Comparison of ENCODE assay signal across 34 cellular contexts in the genomic region with DNA sequence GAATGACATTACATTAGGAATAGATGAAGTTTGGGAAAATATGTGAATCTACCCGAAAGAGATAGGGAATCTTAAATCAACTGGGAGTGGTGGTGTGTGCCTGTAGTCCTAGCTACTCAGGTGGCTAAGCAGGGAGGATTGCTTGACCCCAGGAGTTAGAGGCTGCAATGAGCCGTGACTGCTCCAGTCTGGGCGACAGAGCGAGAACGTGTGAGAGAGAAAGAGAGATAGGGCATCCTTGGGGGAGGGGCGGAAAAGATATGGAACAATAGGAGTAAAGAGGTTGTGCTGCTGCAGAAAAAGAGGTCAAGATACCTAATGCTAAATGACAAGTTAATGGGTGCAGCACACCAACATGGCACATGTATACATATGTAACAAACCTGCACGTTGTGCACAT.
"Had no signal": no experiment of that assay in that cellular context is flagged by ENCODE, and none has a peak within 500 bp of the region (broad histone marks: within the 10 kb centered on the region; RNA-seq: fewer than 3 reads in every experiment).

No MANE protein-coding gene starts in this region.

- H3K36me3 Mint-ChIP-seq: activated naive CD8-positive, alpha-beta T cell treated with anti-CD3 and anti-CD28 coated beads for 36 hours; neural progenitor cell; stimulated activated effector memory CD8-positive, alpha-beta T cell treated with anti-CD3 and anti-CD28 coated beads, Interleukin-12 subunit alpha, Interleukin-12 subunit beta, amount 100 ng/mL, for 72 hours; T-cell had no signal

- H3K79me2 ChIP-seq: hepatocyte had no signal

- H3K4me1 Mint-ChIP-seq: activated naive CD8-positive, alpha-beta T cell treated with anti-CD3 and anti-CD28 coated beads for 36 hours; naive thymus-derived CD4-positive, alpha-beta T cell; stimulated activated effector memory CD8-positive, alpha-beta T cell treated with anti-CD3 and anti-CD28 coated beads, Interleukin-12 subunit alpha, Interleukin-12 subunit beta, amount 100 ng/mL, for 72 hours; T-cell had no signal

- H3K4me1 ChIP-seq: adrenal gland, body of pancreas, gastroesophageal sphincter, neural progenitor cell, right lobe of liver, stomach, thyroid gland, upper lobe of left lung, vagina had no signal

- H3K9me3 Mint-ChIP-seq: activated T-helper 1 cell treated with anti-CD3 and anti-CD28 coated beads, Interleukin-12 subunit alpha, Interleukin-12 subunit beta, Interleukin-2, Interleukin-4 antibody, amounts not matched to agents 30 ng/mL and 10 ng/mL and 1 ng/mL, durations not matched to agents 14 hours and 24 hours and 36 hours; stimulated activated effector memory CD8-positive, alpha-beta T cell treated with anti-CD3 and anti-CD28 coated beads, Interleukin-12 subunit alpha, Interleukin-12 subunit beta, amount 100 ng/mL, for 72 hours had no signal

- H3K36me3 ChIP-seq: adrenal gland, cardiac muscle cell, gastroesophageal sphincter, neural progenitor cell, right lobe of liver, stomach, thyroid gland, upper lobe of left lung, vagina had no signal

- DNase-seq: activated CD4-positive, alpha-beta T cell treated with anti-CD3 and anti-CD28 coated beads for 4 hours; activated CD4-positive, alpha-beta T cell treated with anti-CD3 and anti-CD28 coated beads, Interleukin-2, amount 50 U/mL, for 4 hours; activated CD8-positive, alpha-beta memory T cell treated with anti-CD3 and anti-CD28 coated beads for 24 hours; activated effector memory CD4-positive, alpha-beta T cell treated with anti-CD3 and anti-CD28 coated beads, Interleukin-2, amount 50 U/mL, for 16 hours; activated naive CD4-positive, alpha-beta T cell treated with anti-CD3 and anti-CD28 coated beads for 36 hours; activated naive CD8-positive, alpha-beta T cell treated with anti-CD3 and anti-CD28 coated beads for 36 hours; activated T-cell treated with anti-CD3 and anti-CD28 coated beads, Interleukin-2, amount 50 U/mL, for 1 hour; adrenal gland; aorta; body of pancreas; cerebellar nuclear complex; effector memory CD8-positive, alpha-beta T cell; left cardiac atrium; mammary epithelial cell; midbrain; naive thymus-derived CD4-positive, alpha-beta T cell; occipital lobe; posterior cingulate gyrus; right lobe of liver; stimulated activated CD4-positive, alpha-beta T cell treated with anti-CD3 and anti-CD28 coated beads, Interleukin-12 subunit alpha, Interleukin-12 subunit beta, amount 100 ng/mL, for 4 hours; stimulated activated CD4-positive, alpha-beta T cell treated with anti-CD3 and anti-CD28 coated beads, Interleukin-4, amount 100 ng/mL, for 24 hours; stomach; T-cell; thyroid gland; upper lobe of left lung had no signal

- H3K27ac ChIP-seq: adrenal gland, body of pancreas, cardiac muscle cell, coronary artery, gastroesophageal sphincter, hepatocyte, neural progenitor cell, right lobe of liver, skin epidermis, stomach, thyroid gland, upper lobe of left lung, vagina had no signal

- H3K27ac Mint-ChIP-seq: activated naive CD4-positive, alpha-beta T cell treated with anti-CD3 and anti-CD28 coated beads for 36 hours; activated naive CD8-positive, alpha-beta T cell treated with anti-CD3 and anti-CD28 coated beads for 36 hours; activated T-helper 1 cell treated with anti-CD3 and anti-CD28 coated beads, Interleukin-12 subunit alpha, Interleukin-12 subunit beta, Interleukin-2, Interleukin-4 antibody, amounts not matched to agents 30 ng/mL and 10 ng/mL and 1 ng/mL, durations not matched to agents 14 hours and 24 hours and 36 hours; effector memory CD8-positive, alpha-beta T cell; naive thymus-derived CD4-positive, alpha-beta T cell; neural progenitor cell; stimulated activated effector memory CD8-positive, alpha-beta T cell treated with anti-CD3 and anti-CD28 coated beads, Interleukin-12 subunit alpha, Interleukin-12 subunit beta, amount 100 ng/mL, for 72 hours; T-cell had no signal

- H3K4me3 Mint-ChIP-seq: activated naive CD4-positive, alpha-beta T cell treated with anti-CD3 and anti-CD28 coated beads for 36 hours; activated naive CD8-positive, alpha-beta T cell treated with anti-CD3 and anti-CD28 coated beads for 36 hours; activated T-helper 1 cell treated with anti-CD3 and anti-CD28 coated beads, Interleukin-12 subunit alpha, Interleukin-12 subunit beta, Interleukin-2, Interleukin-4 antibody, amounts not matched to agents 30 ng/mL and 10 ng/mL and 1 ng/mL, durations not matched to agents 14 hours and 24 hours and 36 hours; effector memory CD8-positive, alpha-beta T cell; naive thymus-derived CD4-positive, alpha-beta T cell; neural progenitor cell; stimulated activated effector memory CD8-positive, alpha-beta T cell treated with anti-CD3 and anti-CD28 coated beads, Interleukin-12 subunit alpha, Interleukin-12 subunit beta, amount 100 ng/mL, for 72 hours; T-cell had no signal

- H3K4me3 ChIP-seq: adrenal gland, body of pancreas, cardiac muscle cell, coronary artery, gastroesophageal sphincter, hepatocyte, neural progenitor cell, right lobe of liver, skin epidermis, stomach, thyroid gland, upper lobe of left lung, vagina had no signal

- H3K9me3 ChIP-seq: adrenal gland, body of pancreas, right lobe of liver, thyroid gland, upper lobe of left lung, vagina had no signal

- ATAC-seq: body of pancreas; effector memory CD8-positive, alpha-beta T cell; gastroesophageal sphincter; left cardiac atrium; naive thymus-derived CD4-positive, alpha-beta T cell; right lobe of liver; stimulated activated effector memory CD8-positive, alpha-beta T cell treated with anti-CD3 and anti-CD28 coated beads, Interleukin-12 subunit alpha, Interleukin-12 subunit beta, amount 100 ng/mL, for 72 hours; T-cell had no signal

- H3K9ac ChIP-seq: neural progenitor cell had no signal

- H3K27me3 ChIP-seq: adrenal gland, body of pancreas, cardiac muscle cell, gastroesophageal sphincter, hepatocyte, neural progenitor cell, right lobe of liver, stomach, thyroid gland, upper lobe of left lung, vagina had no signal

- H3K4me2 ChIP-seq: hepatocyte, neural progenitor cell had no signal

- H3K27me3 Mint-ChIP-seq: activated naive CD8-positive, alpha-beta T cell treated with anti-CD3 and anti-CD28 coated beads for 36 hours had no signal
